Comparison of ENCODE assay signal across 8 cellular contexts in genomic region chr18:14086459-14087231, GRCh38. TPM values are rescaled to one million over a fixed set of nuclear protein-coding genes. Genes with fewer than 3 reads are reported as not detected.
DNase-seq lines count a peak whose midpoint lies in the region; ATAC-seq and TF ChIP-seq lines count a peak whose summit lies in the region.

No MANE protein-coding gene starts in this region.

- H3K4me3 ChIP-seq in fibroblast of pulmonary artery (replicated peaks; ENCODE audit: low read depth, low read length) (no peak overlapping the region), prostate gland (no peak overlapping the region)

- peak; percentile 70 for TF ChIP-seq CTCF in fibroblast of pulmonary artery (IDR thresholded peaks at IDR 0.05; ENCODE audit: low read length, missing control alignments)
- peak; percentile 12 to 73 (median 59) for TF ChIP-seq CTCF in prostate gland (IDR thresholded peaks at IDR 0.05)

- peaks cover 3% of the 10 kb centered on the region for H3K27me3 Mint-ChIP-seq in activated naive CD4-positive, alpha-beta T cell treated with anti-CD3 and anti-CD28 coated beads for 36 hours (ENCODE audit: low read depth)

- no peak overlapping the region for H3K27ac Mint-ChIP-seq in activated naive CD4-positive, alpha-beta T cell treated with anti-CD3 and anti-CD28 coated beads for 36 hours

- no peak for ATAC-seq in GM21360 (IDR thresholded peaks at IDR 0.05; ENCODE audit: unreplicated experiment)

- TF ChIP-seq POLR2A in prostate gland (IDR thresholded peaks at IDR 0.05) = no peak

- no peak overlapping the region for H3K4me3 Mint-ChIP-seq in activated naive CD4-positive, alpha-beta T cell treated with anti-CD3 and anti-CD28 coated beads for 36 hours

- no peaks in the 10 kb centered on the region for H3K27me3 ChIP-seq in prostate gland (replicated peaks; ENCODE audit: insufficient read depth)

- no peaks in the 10 kb centered on the region for H3K36me3 ChIP-seq in prostate gland

- no peak for TF ChIP-seq EP300 in Ishikawa (IDR thresholded peaks at IDR 0.05; ENCODE audit: borderline replicate concordance)

- CTCF ChIA-PET in activated naive CD4-positive, alpha-beta T cell treated with anti-CD3 and anti-CD28 coated beads for 36 hours (lab: Charles Lee) = interaction anchor here (0.5 to 3.4 kb wide), 20 partner anchors 9 to 871 kb away, joined by 3 to 47 read pairs (median 4); partner anchors contain the start of gene MC5R

- no peak overlapping the region for H3K27ac ChIP-seq in prostate gland

- H3K9me3 Mint-ChIP-seq in activated naive CD4-positive, alpha-beta T cell treated with anti-CD3 and anti-CD28 coated beads for 36 hours = no peaks in the 10 kb centered on the region

- DNase-seq in activated naive CD4-positive, alpha-beta T cell treated with anti-CD3 and anti-CD28 coated beads for 36 hours = peak; percentile 22
- no peak for DNase-seq in activated naive CD4-positive, alpha-beta T cell treated with Interleukin-2 at 50 U/mL for 16 hours
- DNase-seq in RPMI8226 = peak; percentile 62
- DNase-seq in fibroblast of pulmonary artery (ENCODE audit: low read depth) = peak; percentile 49
- no peak for DNase-seq in prostate gland (ENCODE audit: low spot score)
- no peak for DNase-seq in activated CD4-positive, CD25-positive, alpha-beta regulatory T cell treated with anti-CD3 and anti-CD28 coated beads, Interleukin-2, amount 50 U/mL, for 72 hours

- H3K9me3 ChIP-seq in prostate gland = no peaks in the 10 kb centered on the region

- intact Hi-C loops in activated naive CD4-positive, alpha-beta T cell treated with anti-CD3 and anti-CD28 coated beads for 36 hours (cut with micrococcal nuclease) = loop anchor here (1.0 kb wide), 3 partner anchors 262 to 870 kb away; partner anchors contain the start of gene MC5R
- intact Hi-C loops in prostate gland (cut with DNase I) = loop anchor here (5.0 kb wide), 1 partner anchor 264 kb away; the partner anchor contains the start of gene MC5R

- no peaks in the 10 kb centered on the region for H3K4me1 Mint-ChIP-seq in activated naive CD4-positive, alpha-beta T cell treated with anti-CD3 and anti-CD28 coated beads for 36 hours (ENCODE audit: low read depth)

- peak; percentile 90 for TF ChIP-seq RAD21 in Ishikawa (IDR thresholded peaks at IDR 0.05; ENCODE audit: low read depth)

- no peaks in the 10 kb centered on the region for H3K36me3 Mint-ChIP-seq in activated naive CD4-positive, alpha-beta T cell treated with anti-CD3 and anti-CD28 coated beads for 36 hours (ENCODE audit: low read depth)

- H3K4me1 ChIP-seq in prostate gland (replicated peaks) = no peaks in the 10 kb centered on the region

- WGBS in prostate gland = 30% methylated on average over 9 of the region's 9 CpGs

TF ChIP-seq in Ishikawa, 13 proteins besides CTCF, POLR2A, EP300 and RAD21:
- TF ChIP-seq FOXM1 (IDR thresholded peaks at IDR 0.05; ENCODE audit: borderline replicate concordance, low read depth) (no peak), CREB1 (IDR thresholded peaks at IDR 0.05; ENCODE audit: low read depth) (no peak), EGR1 (IDR thresholded peaks at IDR 0.05) (no peak), REST (IDR thresholded peaks at IDR 0.05; ENCODE audit: low read depth) (no peak), MAX (IDR thresholded peaks at IDR 0.05) (no peak), CEBPB (IDR thresholded peaks at IDR 0.05) (no peak), NFIC (IDR thresholded peaks at IDR 0.05) (no peak), ZBTB7A (IDR thresholded peaks at IDR 0.05; ENCODE audit: low read depth) (no peak)

RNA-seq across cellular contexts. Expression of gene ZNF519, which starts 45.6 kb away (rescaled TPM):
- total RNA-seq in activated naive CD4-positive, alpha-beta T cell treated with anti-CD3 and anti-CD28 coated beads for 36 hours = 10 to 100 TPM; 13.3 to 13.9 TPM
- 1 to 10 TPM; 2.6 to 6.5 TPM for total RNA-seq in prostate gland

Comparison
In these comparisons a context has a peak if more than half of its experiments do, and no peak if none do; other contexts are left out.
1. DNase-seq: peak in activated naive CD4-positive, alpha-beta T cell treated with anti-CD3 and anti-CD28 coated beads for 36 hours (single experiment), RPMI8226 (single experiment) and fibroblast of pulmonary artery (single experiment); none in activated naive CD4-positive, alpha-beta T cell treated with Interleukin-2 at 50 U/mL for 16 hours (single experiment), prostate gland (single experiment) and activated CD4-positive, CD25-positive, alpha-beta regulatory T cell treated with anti-CD3 and anti-CD28 coated beads, Interleukin-2, amount 50 U/mL, for 72 hours (single experiment).